In genomic region chr22:40107244-40107643, GRCh38 we compare ENCODE assay signal across 10 cellular contexts.
DNase-seq lines count a peak whose midpoint lies in the region; ATAC-seq and TF ChIP-seq lines count a peak whose summit lies in the region.
"Had no signal": no experiment of that assay in that cellular context is flagged by ENCODE, and none has a peak within 500 bp of the region (broad histone marks: within the 10 kb centered on the region; RNA-seq: fewer than 3 reads in every experiment).

No MANE protein-coding gene starts in this region.

- dilution Hi-C loops in IMR-90 (cut with HindIII; ENCODE audit: low sequenced_read_pairs, unreplicated experiment) = no loop called here
- dilution Hi-C loops in mammary epithelial cell (cut with HindIII; ENCODE audit: low sequenced_read_pairs) = no loop called here

- in situ Hi-C loops in IMR-90 (cut with MboI; ENCODE audit: low sequenced_read_pairs) = no loop called here
- in situ Hi-C loops in mammary epithelial cell (cut with MboI; ENCODE audit: low sequenced_read_pairs in 2 of 2) = no loop called here

- no peak for DNase-seq in BJ (ENCODE audit: low read depth)
- DNase-seq in IMR-90 = no peak
- no peak for DNase-seq in mammary epithelial cell
- DNase-seq in NCI-H82 (lab: John Stamatoyannopoulos, UW) = no peak
- DNase-seq in NCI-H1105 treated with DMSO at 0.1 percent for 48 hours (lab: John Stamatoyannopoulos, UW) = no peak
- no peak for DNase-seq in stimulated activated CD4-positive, alpha-beta T cell treated with anti-CD3 and anti-CD28 coated beads, Interleukin-2, amount 100 ng/mL, for 48 hours
- DNase-seq: NCI-H1930 had no signal

- intact Hi-C loops in IMR-90 (cut with micrococcal nuclease) = no loop called here
- intact Hi-C loops in mammary epithelial cell (cut with micrococcal nuclease) = no loop called here

- H2BK5ac ChIP-seq in IMR-90 (ENCODE audit: low read depth, low read length, poor library complexity, severe bottlenecking) = no peak overlapping the region

- no peak overlapping the region for H2AK5ac ChIP-seq in IMR-90 (ENCODE audit: low read depth, low read length)

- H3K9ac ChIP-seq in IMR-90 (ENCODE audit: low read depth, low read length) (no peak overlapping the region), mammary epithelial cell (ENCODE audit: insufficient read depth, low read length) (peak overlapping the region; percentile 38)

- no peak overlapping the region for H3K14ac ChIP-seq in IMR-90 (replicated peaks; ENCODE audit: low read depth, low read length)

- H3K4me2 ChIP-seq in IMR-90 (ENCODE audit: low read depth, low read length) (peak overlapping the region; percentile 69; the same call in 1 of the 2 replicates), mammary epithelial cell (ENCODE audit: insufficient read depth, low read depth, low read length) (peak overlapping the region; percentile 88)

- H3K79me2 ChIP-seq in mammary epithelial cell (ENCODE audit: insufficient read depth, low read length) = no peaks in the 10 kb centered on the region

- H3K27ac ChIP-seq in IMR-90 (ENCODE audit: insufficient read depth, low read length) (no peak overlapping the region), mammary epithelial cell (ENCODE audit: insufficient read depth, low read depth, low read length) (no peak overlapping the region), muscle layer of duodenum (ENCODE audit: low read length) (peak overlapping the region; percentile 79)
- H3K27ac ChIP-seq: epithelial cell of prostate had no signal

- H4K5ac ChIP-seq in IMR-90 (ENCODE audit: low read depth, low read length) = no peak overlapping the region

- H3K4me1 ChIP-seq in IMR-90 (ENCODE audit: control insufficient read depth, insufficient read depth, low read length) = peaks cover 8% of the 10 kb centered on the region
- peaks cover 12% of the 10 kb centered on the region for H3K4me1 ChIP-seq in mammary epithelial cell (ENCODE audit: insufficient read depth, low read length)
- H3K4me1 ChIP-seq in muscle layer of duodenum (ENCODE audit: control insufficient read depth in 1 of 2, insufficient read depth in 2 of 2, low read length in 2 of 2) = peaks cover 15 to 18% of the 10 kb centered on the region in 2 donors

- H2AK9ac ChIP-seq in IMR-90 (replicated peaks; ENCODE audit: low read depth, low read length, poor library complexity) = no peak overlapping the region

- no peaks in the 10 kb centered on the region for H3K9me3 ChIP-seq in IMR-90 (ENCODE audit: control insufficient read depth, insufficient read depth, low read length)
- H3K9me3 ChIP-seq in mammary epithelial cell (replicated peaks; ENCODE audit: insufficient read depth, low read length) = no peaks in the 10 kb centered on the region
- H3K9me3 ChIP-seq in muscle layer of duodenum (ENCODE audit: control insufficient read depth in 1 of 2, low read length in 2 of 2) = no peaks in the 10 kb centered on the region

- peak overlapping the region; percentile 1 for H3K4me3 ChIP-seq in BJ (ENCODE audit: low read depth, low read length)
- H3K4me3 ChIP-seq in IMR-90 (ENCODE audit: insufficient read depth, low read depth, low read length) = no peak overlapping the region
- peak overlapping the region in 2 of 3 experiments; percentile 42 to 53 for H3K4me3 ChIP-seq in mammary epithelial cell (replicated peaks in 1 of 3; ENCODE audit: insufficient read depth in 1 of 3, low read depth in 2 of 3, low read length in 3 of 3)
- H3K4me3 ChIP-seq in muscle layer of duodenum (ENCODE audit: low read depth in 1 of 2, low read length in 2 of 2) = peak overlapping the region; percentile 42 to 64

- no peak overlapping the region for H3K56ac ChIP-seq in IMR-90 (ENCODE audit: extremely low read depth, insufficient read depth, low read length)

- no peak overlapping the region for H3K4ac ChIP-seq in IMR-90 (ENCODE audit: low read depth, low read length)

- TF ChIP-seq POLR2A in IMR-90 (IDR thresholded peaks at IDR 0.05; ENCODE audit: low read depth, low read length) = no peak

- H2BK15ac ChIP-seq in IMR-90 (ENCODE audit: low read depth, low read length) = no peak overlapping the region

- H3K79me1 ChIP-seq in IMR-90 (ENCODE audit: low read depth in 1 of 2, low read length in 2 of 2) = peaks cover 3 to 4% of the 10 kb centered on the region in 2 experiments; a peak in 3 of 4 replicates

- peaks cover 3% of the 10 kb centered on the region; the same call in 1 of the 2 replicates for H3K9me1 ChIP-seq in IMR-90 (ENCODE audit: insufficient read depth, low read length)

- BruUV-seq in IMR-90 (replicated peaks; lab: Mats Ljungman, UMichigan) = no TSS peak
- BruUV-seq in mammary epithelial cell (replicated peaks; lab: Mats Ljungman, UMichigan) = no TSS peak

- no peak overlapping the region for H4K8ac ChIP-seq in IMR-90 (ENCODE audit: low read depth in 2 of 2, low read length in 2 of 2)

- TF ChIP-seq RAD21 in IMR-90 (IDR thresholded peaks at IDR 0.05; ENCODE audit: low read length) = no peak

- no peak overlapping the region for H3K23ac ChIP-seq in IMR-90 (ENCODE audit: low read depth, low read length)

- H4K91ac ChIP-seq in IMR-90 (ENCODE audit: insufficient read depth, low read depth, low read length) = no peak overlapping the region

- TF ChIP-seq CTCF in BJ (IDR thresholded peaks at IDR 0.05; ENCODE audit: insufficient read depth, low read depth, low read length) (no peak), IMR-90 (conservative IDR thresholded peaks at IDR 0.05; ENCODE audit: low read depth, low read length) (no peak), mammary epithelial cell (conservative IDR thresholded peaks at IDR 0.05 in 1 of 2, IDR thresholded peaks at IDR 0.05 in 1 of 2; ENCODE audit: extremely low read depth in 1 of 2, insufficient read depth in 1 of 2, low read depth in 1 of 2, low read length in 2 of 2) (no peak)

- WGBS in IMR-90 (ENCODE audit: extremely low coverage in 2 of 2, insufficient read length in 1 of 2), 2 experiments = no CpG with 5 or more reads among the region's 1 CpG
- WGBS in mammary epithelial cell (ENCODE audit: low coverage, missing lambda C conversion rate) = 15% methylated on average over 1 of the region's 1 CpG

- no peaks in the 10 kb centered on the region for H3K36me3 ChIP-seq in BJ (ENCODE audit: control insufficient read depth, insufficient read depth, low read length)
- no peaks in the 10 kb centered on the region for H3K36me3 ChIP-seq in IMR-90 (ENCODE audit: control insufficient read depth, insufficient read depth, low read length)
- no peaks in the 10 kb centered on the region for H3K36me3 ChIP-seq in mammary epithelial cell (ENCODE audit: insufficient read depth, low read length)
- no peaks in the 10 kb centered on the region for H3K36me3 ChIP-seq in muscle layer of duodenum (ENCODE audit: control insufficient read depth in 1 of 2, insufficient read depth in 2 of 2, low read length in 2 of 2)

- no peak overlapping the region for H3K18ac ChIP-seq in IMR-90 (ENCODE audit: low read depth, low read length)

- CTCF ChIA-PET in BJ (lab: Yijun Ruan, JAX) = interaction anchor here (0.6 to 1.1 kb wide), 2 partner anchors 146 to 572 kb away, joined by 3 read pairs; no protein-coding TSS in a partner anchor
- CTCF ChIA-PET in IMR-90 (lab: Yijun Ruan, JAX) = no interaction called here
- CTCF ChIA-PET in mammary epithelial cell (lab: Charles Lee; ENCODE audit: low non-redundant PET) = no interaction called here

- H3K27me3 ChIP-seq in BJ (ENCODE audit: control insufficient read depth, insufficient read depth, low read length) = no peaks in the 10 kb centered on the region; the same call in 1 of the 2 replicates
- H3K27me3 ChIP-seq in IMR-90 (ENCODE audit: control insufficient read depth, insufficient read depth, low read length) = no peaks in the 10 kb centered on the region; the same call in 1 of the 2 replicates
- H3K27me3 ChIP-seq in mammary epithelial cell (ENCODE audit: insufficient read depth, low read length) = no peaks in the 10 kb centered on the region
- H3K27me3 ChIP-seq in muscle layer of duodenum (ENCODE audit: low read depth, low read length) = no peaks in the 10 kb centered on the region

- H2BK20ac ChIP-seq in IMR-90 (ENCODE audit: low read depth, low read length) = no peak overlapping the region

- no peak overlapping the region for H2AFZ ChIP-seq in IMR-90 (replicated peaks; ENCODE audit: low read length, poor library complexity)
- H2AFZ ChIP-seq in mammary epithelial cell (ENCODE audit: low read depth, low read length) = no peak overlapping the region

- peaks cover under 1% of the 10 kb centered on the region; the same call in 1 of the 2 replicates for H4K20me1 ChIP-seq in IMR-90 (ENCODE audit: insufficient read depth, low read length)
- no peaks in the 10 kb centered on the region for H4K20me1 ChIP-seq in mammary epithelial cell (ENCODE audit: insufficient read depth, low read length)

- POLR2A ChIA-PET in BJ (lab: Charles Lee) (no interaction called here), IMR-90 (lab: Charles Lee; ENCODE audit: unreplicated experiment) (interaction anchor here (0.6 kb wide), 2 partner anchors 37 to 584 kb away, joined by 3 to 5 read pairs; no protein-coding TSS in a partner anchor)

- H2BK120ac ChIP-seq in IMR-90 (ENCODE audit: low read depth, low read length) = no peak overlapping the region

- no peak for ATAC-seq in IMR-90 (ENCODE audit: low read depth)
- ATAC-seq in GM21423 (IDR thresholded peaks at IDR 0.05; ENCODE audit: unreplicated experiment) = no peak

TF ChIP-seq in IMR-90, 13 proteins besides CTCF, POLR2A, EP300 and RAD21 (continues in another document):
- no peak for TF ChIP-seq NFE2L2 (IDR thresholded peaks at IDR 0.05; ENCODE audit: low read depth, low read length)
- TF ChIP-seq SMC3 (IDR thresholded peaks at IDR 0.05; ENCODE audit: low read depth, low read length) = no peak
- no peak for TF ChIP-seq MAFK (IDR thresholded peaks at IDR 0.05; ENCODE audit: low read depth, low read length)
- TF ChIP-seq RFX5 (IDR thresholded peaks at IDR 0.05; ENCODE audit: low read depth, low read length) = no peak
- no peak for TF ChIP-seq MAZ (IDR thresholded peaks at IDR 0.05; ENCODE audit: borderline replicate concordance, low read depth, low read length)
- no peak for TF ChIP-seq BHLHE40 (IDR thresholded peaks at IDR 0.05; ENCODE audit: low read depth, low read length)
- TF ChIP-seq CEBPB (IDR thresholded peaks at IDR 0.05; ENCODE audit: low read depth, low read length) = no peak
- no peak for TF ChIP-seq FOS (IDR thresholded peaks at IDR 0.05; ENCODE audit: low read depth, low read length)
- TF ChIP-seq, protein P1, sequence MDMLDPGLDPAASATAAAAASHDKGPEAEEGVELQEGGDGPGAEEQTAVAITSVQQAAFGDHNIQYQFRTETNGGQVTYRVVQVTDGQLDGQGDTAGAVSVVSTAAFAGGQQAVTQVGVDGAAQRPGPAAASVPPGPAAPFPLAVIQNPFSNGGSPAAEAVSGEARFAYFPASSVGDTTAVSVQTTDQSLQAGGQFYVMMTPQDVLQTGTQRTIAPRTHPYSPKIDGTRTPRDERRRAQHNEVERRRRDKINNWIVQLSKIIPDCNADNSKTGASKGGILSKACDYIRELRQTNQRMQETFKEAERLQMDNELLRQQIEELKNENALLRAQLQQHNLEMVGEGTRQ (IDR thresholded peaks at IDR 0.05; ENCODE audit: low read depth, low read length) = no peak
- TF ChIP-seq RCOR1 (IDR thresholded peaks at IDR 0.05; ENCODE audit: insufficient replicate concordance, low read length) = no peak
